In genomic region chr5:141529002-141529401, GRCh38 we compare ENCODE assay signal across 9 cellular contexts. TPM values are rescaled to one million over a fixed set of nuclear protein-coding genes. Genes with fewer than 3 reads are reported as not detected.
A peak's percentile ranks its signal among the peaks of the same experiment; 100 is the strongest.
DNase-seq lines count a peak whose midpoint lies in the region; ATAC-seq and TF ChIP-seq lines count a peak whose summit lies in the region.
"Had no signal": no experiment of that assay in that cellular context is flagged by ENCODE, and none has a peak within 500 bp of the region (broad histone marks: within the 10 kb centered on the region; RNA-seq: fewer than 3 reads in every experiment).

No MANE protein-coding gene starts in this region.

- H4K20me1 ChIP-seq in Karpas-422 (ENCODE audit: insufficient read depth, low read depth, low read length) = no peaks in the 10 kb centered on the region

- H3K79me2 ChIP-seq in Karpas-422 (ENCODE audit: low read length) = peaks cover 22% of the 10 kb centered on the region

- CTCF ChIA-PET in activated CD8-positive, alpha-beta memory T cell treated with anti-CD3 and anti-CD28 coated beads, Interleukin-2, amount 10 ng/mL, durations not matched to agents 7 days and 5 days (lab: Charles Lee) = interaction anchor here (0.9 to 1.8 kb wide), 3 partner anchors 16 to 35 kb away, joined by 3 to 5 read pairs (median 5); no protein-coding TSS in a partner anchor

- peak overlapping the region; percentile 85 for H3K9ac ChIP-seq in Karpas-422 (ENCODE audit: low read length)
- peak overlapping the region in 1 of 2 donors; percentile 3 for H3K9ac ChIP-seq in stomach smooth muscle (ENCODE audit: low read length in 2 of 2)

- H3K4me3 ChIP-seq in Karpas-422 (ENCODE audit: low read length) (peak overlapping the region; percentile 62), fibroblast of villous mesenchyme (ENCODE audit: low read depth, low read length) (no peak overlapping the region), stomach smooth muscle (ENCODE audit: low read length in 2 of 2) (no peak overlapping the region)

- H3K4me3 Mint-ChIP-seq in activated CD8-positive, alpha-beta memory T cell treated with anti-CD3 and anti-CD28 coated beads, Interleukin-2, amount 10 ng/mL, durations not matched to agents 7 days and 5 days = no peak overlapping the region

- peak; percentile 59 for ATAC-seq in GM19397 (IDR thresholded peaks at IDR 0.05; ENCODE audit: unreplicated experiment)
- no peak for ATAC-seq in activated CD8-positive, alpha-beta memory T cell treated with anti-CD3 and anti-CD28 coated beads, Interleukin-2, amount 10 ng/mL, durations not matched to agents 7 days and 5 days

- H3K27ac Mint-ChIP-seq in activated CD8-positive, alpha-beta memory T cell treated with anti-CD3 and anti-CD28 coated beads, Interleukin-2, amount 10 ng/mL, durations not matched to agents 7 days and 5 days = no peak overlapping the region

- peak overlapping the region; percentile 100 for H3K27ac ChIP-seq in Karpas-422 (ENCODE audit: low read length)
- H3K27ac ChIP-seq in stomach smooth muscle (ENCODE audit: low read length) = peak overlapping the region; percentile 74

- H2AFZ ChIP-seq in Karpas-422 (ENCODE audit: low read length) = no peak overlapping the region

- no peaks in the 10 kb centered on the region for H3K9me2 ChIP-seq in Karpas-422 (replicated peaks; ENCODE audit: insufficient read depth, low read length)

- H3K36me3 ChIP-seq in Karpas-422 (ENCODE audit: insufficient read depth, low read length) (peaks cover 46% of the 10 kb centered on the region), stomach smooth muscle (ENCODE audit: control insufficient read depth in 2 of 2, insufficient read depth in 2 of 2, low read length in 2 of 2) (peaks cover 0 to 11% of the 10 kb centered on the region in 2 donors)

- TF ChIP-seq CTCF in fibroblast of villous mesenchyme (IDR thresholded peaks at IDR 0.05; ENCODE audit: insufficient read depth, low read depth, low read length) = no peak

- H3K9me3 Mint-ChIP-seq in activated CD8-positive, alpha-beta memory T cell treated with anti-CD3 and anti-CD28 coated beads, Interleukin-2, amount 10 ng/mL, durations not matched to agents 7 days and 5 days (ENCODE audit: low read depth) = no peaks in the 10 kb centered on the region

- H3K36me3 Mint-ChIP-seq in activated CD8-positive, alpha-beta memory T cell treated with anti-CD3 and anti-CD28 coated beads, Interleukin-2, amount 10 ng/mL, durations not matched to agents 7 days and 5 days = peaks cover 53% of the 10 kb centered on the region

- TF ChIP-seq POLR2A in erythroblast (IDR thresholded peaks at IDR 0.05; ENCODE audit: low read length) = no peak

- peaks cover 3% of the 10 kb centered on the region for H3K4me1 Mint-ChIP-seq in activated CD8-positive, alpha-beta memory T cell treated with anti-CD3 and anti-CD28 coated beads, Interleukin-2, amount 10 ng/mL, durations not matched to agents 7 days and 5 days

- H3K9me3 ChIP-seq in Karpas-422 (ENCODE audit: low read length) = no peaks in the 10 kb centered on the region
- no peaks in the 10 kb centered on the region for H3K9me3 ChIP-seq in stomach smooth muscle (ENCODE audit: control insufficient read depth in 2 of 2, low read length in 2 of 2)

- H3K4me2 ChIP-seq in Karpas-422 (ENCODE audit: low read depth, low read length, poor library complexity, severe bottlenecking) = peak overlapping the region; percentile 74

- DNase-seq in Karpas-422 (peak; percentile 67), fibroblast of villous mesenchyme (ENCODE audit: low read depth) (peak; percentile 79), KG1 (lab: John Stamatoyannopoulos, UW) (no peak), erythroblast (lab: John Stamatoyannopoulos, UW) (no peak), retina (no peak)
- DNase-seq in activated CD8-positive, alpha-beta memory T cell treated with anti-CD3 and anti-CD28 coated beads, Interleukin-2, amount 10 ng/mL, durations not matched to agents 7 days and 5 days = no peak
- DNase-seq: effector CD8-positive, alpha-beta T cell had no signal

- H3K27me3 ChIP-seq in Karpas-422 (ENCODE audit: low read length) (no peaks in the 10 kb centered on the region), stomach smooth muscle (ENCODE audit: control insufficient read depth in 1 of 2, insufficient read depth in 2 of 2, low read length in 2 of 2) (no peaks in the 10 kb centered on the region)

- no peaks in the 10 kb centered on the region for H3K27me3 Mint-ChIP-seq in activated CD8-positive, alpha-beta memory T cell treated with anti-CD3 and anti-CD28 coated beads, Interleukin-2, amount 10 ng/mL, durations not matched to agents 7 days and 5 days

- H3K4me1 ChIP-seq in Karpas-422 (ENCODE audit: low read length) (peaks cover 96% of the 10 kb centered on the region), stomach smooth muscle (ENCODE audit: control insufficient read depth, insufficient read depth, low read length) (peaks cover 30% of the 10 kb centered on the region)

RNA-seq across cellular contexts. Expression of gene PCDHGC5, which starts 40.1 kb away (rescaled TPM):
- total RNA-seq in Karpas-422 (2014; rRNA removed; shearing (Covaris generic); ENCODE audit: low replicate concordance) = 5.1 and 5.8 TPM in 2 replicates
- total RNA-seq in fibroblast of villous mesenchyme = 2.6 TPM in 2 replicates
- not detected for total RNA-seq in activated CD8-positive, alpha-beta memory T cell treated with anti-CD3 and anti-CD28 coated beads, Interleukin-2, amount 10 ng/mL, durations not matched to agents 7 days and 5 days

RNA-seq across cellular contexts. Expression of gene PCDHGC4, which starts 44.2 kb away (rescaled TPM):
- 7.0 and 11.8 TPM in 2 replicates for total RNA-seq in Karpas-422 (2014; rRNA removed; shearing (Covaris generic); ENCODE audit: low replicate concordance)
- total RNA-seq in fibroblast of villous mesenchyme = 2.6 and 2.9 TPM in 2 replicates
- not detected for total RNA-seq in activated CD8-positive, alpha-beta memory T cell treated with anti-CD3 and anti-CD28 coated beads, Interleukin-2, amount 10 ng/mL, durations not matched to agents 7 days and 5 days

RNA-seq across cellular contexts. Expression of gene PCDHGC3, which starts 53.2 kb away (rescaled TPM):
- total RNA-seq in Karpas-422 (2014; rRNA removed; shearing (Covaris generic); ENCODE audit: low replicate concordance) = 61.3 and 75.2 TPM in 2 replicates
- total RNA-seq in fibroblast of villous mesenchyme = 35.4 and 36.3 TPM in 2 replicates
- not detected for total RNA-seq in activated CD8-positive, alpha-beta memory T cell treated with anti-CD3 and anti-CD28 coated beads, Interleukin-2, amount 10 ng/mL, durations not matched to agents 7 days and 5 days

Comparison
In these comparisons a context has a peak if more than half of its experiments do, and no peak if none do; other contexts are left out.
1. DNase-seq: peak in Karpas-422 (single experiment) and fibroblast of villous mesenchyme (single experiment); none in activated CD8-positive, alpha-beta memory T cell treated with anti-CD3 and anti-CD28 coated beads, Interleukin-2, amount 10 ng/mL, durations not matched to agents 7 days and 5 days (single experiment), KG1 (single experiment), erythroblast (0 of 2) and retina (single experiment).
2. RNA of gene PCDHGC3, which starts 53.2 kb away (total RNA-seq): 61.3 to 75.2 TPM in Karpas-422 and 35.4 to 36.3 TPM in fibroblast of villous mesenchyme; not detected in activated CD8-positive, alpha-beta memory T cell treated with anti-CD3 and anti-CD28 coated beads, Interleukin-2, amount 10 ng/mL, durations not matched to agents 7 days and 5 days; every median in the first group is over 10 times any median in the second.